In the genomic region with DNA sequence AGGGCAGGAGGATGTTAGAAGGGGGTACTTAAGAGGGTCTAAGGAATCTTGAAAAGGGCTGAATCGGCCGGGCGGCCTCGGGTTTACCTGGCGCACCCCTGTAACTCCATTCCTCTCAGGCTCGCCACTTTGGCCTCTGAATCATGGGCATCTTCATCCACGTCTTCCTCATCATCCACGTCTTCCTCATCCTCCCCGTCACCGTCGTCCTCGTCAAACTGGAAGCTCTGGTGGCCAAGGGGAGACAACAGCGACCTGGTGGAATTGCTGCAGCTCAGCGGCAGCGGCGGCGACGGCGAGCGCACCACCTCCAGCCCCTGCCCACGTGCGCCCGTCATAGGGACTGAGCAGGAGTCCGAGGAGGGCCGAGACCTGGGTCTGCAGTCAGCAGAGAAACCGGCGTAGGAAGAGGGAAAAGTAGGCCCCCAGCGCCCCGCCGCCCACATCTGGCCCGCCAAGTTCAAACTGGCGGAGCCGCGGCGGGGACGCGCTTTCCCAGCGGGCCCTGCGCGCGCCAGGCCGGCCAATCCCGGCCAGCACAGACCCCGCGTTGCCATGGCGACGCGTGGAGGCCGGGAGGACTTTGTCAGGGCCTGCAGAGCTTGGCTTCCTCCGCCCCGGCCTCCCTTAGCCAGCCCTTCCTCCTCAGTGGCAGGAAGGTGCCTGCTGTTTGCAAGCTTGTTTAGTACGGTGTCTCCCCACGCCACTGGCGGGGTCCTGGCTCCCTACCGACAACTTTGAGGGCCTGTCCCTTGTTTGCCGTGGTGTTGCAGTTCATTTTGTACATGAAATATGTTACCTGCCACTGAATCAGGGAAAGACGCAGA, we compare ENCODE assay signal across 8 cellular contexts.
DNase-seq lines count a peak whose midpoint lies in the region; ATAC-seq lines count a peak whose summit lies in the region.

A gene with protein sequence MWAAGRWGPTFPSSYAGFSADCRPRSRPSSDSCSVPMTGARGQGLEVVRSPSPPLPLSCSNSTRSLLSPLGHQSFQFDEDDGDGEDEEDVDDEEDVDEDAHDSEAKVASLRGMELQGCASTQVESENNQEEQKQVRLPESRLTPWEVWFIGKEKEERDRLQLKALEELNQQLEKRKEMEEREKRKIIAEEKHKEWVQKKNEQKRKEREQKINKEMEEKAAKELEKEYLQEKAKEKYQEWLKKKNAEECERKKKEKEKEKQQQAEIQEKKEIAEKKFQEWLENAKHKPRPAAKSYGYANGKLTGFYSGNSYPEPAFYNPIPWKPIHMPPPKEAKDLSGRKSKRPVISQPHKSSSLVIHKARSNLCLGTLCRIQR (minus strand): TSS at position 467 of the 827 bp plus-strand sequence. CDS start 21 bp downstream, at position 446.

- DNase-seq in AG20443 (ENCODE audit: low spot score): peak; percentile 99
- DNase-seq in NCI-H345 (lab: John Stamatoyannopoulos, UW): peak; percentile 97
- peak; percentile 69 for DNase-seq in activated CD4-positive, CD25-positive, alpha-beta regulatory T cell treated with anti-CD3 and anti-CD28 coated beads, Interleukin-2, amount 50 U/mL, for 16 hours (ENCODE audit: low read depth, low spot score)
- peak; percentile 87 for DNase-seq in central memory CD4-positive, alpha-beta T cell
- DNase-seq in islet precursor cell: peak; percentile 96
- peak; percentile 69 to 80 for DNase-seq in stimulated activated CD4-positive, alpha-beta T cell treated with anti-CD3 and anti-CD28 coated beads, Interleukin-12 subunit alpha, Interleukin-12 subunit beta, amount 100 ng/mL, for 24 hours (ENCODE audit: low read depth in 2 of 2)

- peak; percentile 99 for ATAC-seq in GM19043 (IDR thresholded peaks at IDR 0.05; ENCODE audit: low read depth, unreplicated experiment)
- ATAC-seq in HG03342 (IDR thresholded peaks at IDR 0.05; ENCODE audit: unreplicated experiment): peak; percentile 99

Comparison
In these comparisons a context has a peak if more than half of its experiments do, and no peak if none do; other contexts are left out.
1. Peak in every context shown above with its lines: DNase-seq and ATAC-seq.